ENCODE assay signal across 27 cellular contexts in genomic region chr10:15379043-15379442, GRCh38.
"Had no signal": no experiment of that assay in that cellular context is flagged by ENCODE, and none has a peak within 500 bp of the region (broad histone marks: within the 10 kb centered on the region; RNA-seq: fewer than 3 reads in every experiment).

No MANE protein-coding gene starts in this region.

- H3K36me3 ChIP-seq: brain microvascular endothelial cell, heart left ventricle, left lung, lower lobe of right lung, neutrophil, ovary, stomach, suprapubic skin, tibial artery had no signal

- H3K27ac Mint-ChIP-seq: activated CD4-positive, alpha-beta memory T cell treated with anti-CD3 and anti-CD28 coated beads for 36 hours; activated naive CD4-positive, alpha-beta T cell treated with anti-CD3 and anti-CD28 coated beads, Interleukin-2, amount 10 ng/mL, durations not matched to agents 7 days and 5 days; activated naive CD8-positive, alpha-beta T cell treated with anti-CD3 and anti-CD28 coated beads, Interleukin-2, amount 10 ng/mL, durations not matched to agents 7 days and 5 days; activated T-helper 1 cell treated with anti-CD3 and anti-CD28 coated beads, Interleukin-12 subunit alpha, Interleukin-12 subunit beta, Interleukin-2, Interleukin-4 antibody, amounts not matched to agents 30 ng/mL and 10 ng/mL and 1 ng/mL, durations not matched to agents 14 hours and 24 hours and 36 hours; natural killer cell treated with Interleukin-12 subunit alpha and Interleukin-12 subunit beta and Interleukin-15 and Interleukin-18, amount 100 ng/mL, for 72 hours; stimulated activated naive B cell treated with anti-CD40 and anti-IgM and Interleukin-4, amounts not matched to agents 10 μg/mL and 1 μg/mL and 100 μg/mL, for 72 hours had no signal

- ATAC-seq: esophagus mucosa; foreskin keratinocyte; heart left ventricle; left lung; lower lobe of right lung; natural killer cell treated with Interleukin-12 subunit alpha and Interleukin-12 subunit beta and Interleukin-15 and Interleukin-18, amount 100 ng/mL, for 72 hours; psoas muscle; stimulated activated naive B cell treated with anti-CD40 and anti-IgM and Interleukin-4, amounts not matched to agents 10 μg/mL and 1 μg/mL and 100 μg/mL, for 72 hours had no signal

- H3K36me3 Mint-ChIP-seq: activated CD4-positive, alpha-beta memory T cell treated with anti-CD3 and anti-CD28 coated beads for 36 hours; activated naive CD4-positive, alpha-beta T cell treated with anti-CD3 and anti-CD28 coated beads, Interleukin-2, amount 10 ng/mL, durations not matched to agents 7 days and 5 days; activated naive CD8-positive, alpha-beta T cell treated with anti-CD3 and anti-CD28 coated beads, Interleukin-2, amount 10 ng/mL, durations not matched to agents 7 days and 5 days; natural killer cell treated with Interleukin-12 subunit alpha and Interleukin-12 subunit beta and Interleukin-15 and Interleukin-18, amount 100 ng/mL, for 72 hours had no signal

- H3K9me3 ChIP-seq: heart left ventricle, left lung, lower lobe of right lung, neutrophil, ovary, psoas muscle, stomach, suprapubic skin, tibial artery had no signal

- H3K4me3 ChIP-seq: heart left ventricle, left lung, lower lobe of right lung, ovary, psoas muscle, smooth muscle cell, stomach, suprapubic skin, tibial artery had no signal

- H3K27me3 ChIP-seq: brain microvascular endothelial cell, ovary, suprapubic skin had no signal

- H3K9me3 Mint-ChIP-seq: activated CD4-positive, alpha-beta memory T cell treated with anti-CD3 and anti-CD28 coated beads for 36 hours; activated naive CD4-positive, alpha-beta T cell treated with anti-CD3 and anti-CD28 coated beads, Interleukin-2, amount 10 ng/mL, durations not matched to agents 7 days and 5 days; activated naive CD8-positive, alpha-beta T cell treated with anti-CD3 and anti-CD28 coated beads, Interleukin-2, amount 10 ng/mL, durations not matched to agents 7 days and 5 days; activated T-helper 1 cell treated with anti-CD3 and anti-CD28 coated beads, Interleukin-12 subunit alpha, Interleukin-12 subunit beta, Interleukin-2, Interleukin-4 antibody, amounts not matched to agents 30 ng/mL and 10 ng/mL and 1 ng/mL, durations not matched to agents 14 hours and 24 hours and 36 hours; natural killer cell treated with Interleukin-12 subunit alpha and Interleukin-12 subunit beta and Interleukin-15 and Interleukin-18, amount 100 ng/mL, for 72 hours had no signal

- H3K4me1 ChIP-seq: foreskin keratinocyte, left lung, lower lobe of right lung, psoas muscle, stomach, suprapubic skin, tibial artery had no signal

- H3K4me1 Mint-ChIP-seq: activated naive CD4-positive, alpha-beta T cell treated with anti-CD3 and anti-CD28 coated beads, Interleukin-2, amount 10 ng/mL, durations not matched to agents 7 days and 5 days; activated naive CD8-positive, alpha-beta T cell treated with anti-CD3 and anti-CD28 coated beads, Interleukin-2, amount 10 ng/mL, durations not matched to agents 7 days and 5 days; stimulated activated naive B cell treated with anti-CD40 and anti-IgM and Interleukin-4, amounts not matched to agents 10 μg/mL and 1 μg/mL and 100 μg/mL, for 72 hours had no signal

- H3K4me3 Mint-ChIP-seq: activated CD4-positive, alpha-beta memory T cell treated with anti-CD3 and anti-CD28 coated beads for 36 hours; activated naive CD4-positive, alpha-beta T cell treated with anti-CD3 and anti-CD28 coated beads, Interleukin-2, amount 10 ng/mL, durations not matched to agents 7 days and 5 days; activated naive CD8-positive, alpha-beta T cell treated with anti-CD3 and anti-CD28 coated beads, Interleukin-2, amount 10 ng/mL, durations not matched to agents 7 days and 5 days; activated T-helper 1 cell treated with anti-CD3 and anti-CD28 coated beads, Interleukin-12 subunit alpha, Interleukin-12 subunit beta, Interleukin-2, Interleukin-4 antibody, amounts not matched to agents 30 ng/mL and 10 ng/mL and 1 ng/mL, durations not matched to agents 14 hours and 24 hours and 36 hours; natural killer cell treated with Interleukin-12 subunit alpha and Interleukin-12 subunit beta and Interleukin-15 and Interleukin-18, amount 100 ng/mL, for 72 hours; stimulated activated naive B cell treated with anti-CD40 and anti-IgM and Interleukin-4, amounts not matched to agents 10 μg/mL and 1 μg/mL and 100 μg/mL, for 72 hours had no signal

- H3K27ac ChIP-seq: brain microvascular endothelial cell, foreskin keratinocyte, heart left ventricle, left lung, lower lobe of right lung, neutrophil, ovary, psoas muscle, stomach, suprapubic skin, tibial artery had no signal

- DNase-seq: activated CD4-positive, alpha-beta memory T cell treated with anti-CD3 and anti-CD28 coated beads for 36 hours; activated CD4-positive, alpha-beta T cell treated with anti-CD3 and anti-CD28 coated beads for 48 hours; activated CD8-positive, alpha-beta memory T cell treated with anti-CD3 and anti-CD28 coated beads, Interleukin-2, amount 50 U/mL, for 4 hours; activated gamma-delta T cell; activated naive CD4-positive, alpha-beta T cell treated with anti-CD3 and anti-CD28 coated beads, Interleukin-2, amount 10 ng/mL, durations not matched to agents 7 days and 5 days; activated naive CD8-positive, alpha-beta T cell treated with anti-CD3 and anti-CD28 coated beads, Interleukin-2, amount 10 ng/mL, durations not matched to agents 7 days and 5 days; activated T-cell treated with anti-CD3 and anti-CD28 coated beads, Interleukin-2, amount 50 U/mL, for 1 hour; brain microvascular endothelial cell; foreskin keratinocyte; heart left ventricle; kidney glomerular epithelial cell; lower lobe of right lung; mesenchymal stem cell; ovary; psoas muscle; stimulated activated CD4-positive, alpha-beta T cell treated with anti-CD3 and anti-CD28 coated beads, Interleukin-15, amount 100 ng/mL, for 24 hours; stimulated activated CD4-positive, alpha-beta T cell treated with anti-CD3 and anti-CD28 coated beads, Interleukin-2, amount 100 ng/mL, for 24 hours; stimulated activated naive B cell treated with anti-CD40 and anti-IgM and Interleukin-4, amounts not matched to agents 10 μg/mL and 1 μg/mL and 100 μg/mL, for 72 hours; stomach; tibial artery had no signal
